In genomic region chr5:2534970-2535369, GRCh38 we compare ENCODE assay signal across 9 cellular contexts.
"Had no signal": no experiment of that assay in that cellular context is flagged by ENCODE, and none has a peak within 500 bp of the region (broad histone marks: within the 10 kb centered on the region; RNA-seq: fewer than 3 reads in every experiment).

No MANE protein-coding gene starts in this region.

- DNase-seq: H9, HCEC 1CT, IMR-90, KG1 had no signal

- ATAC-seq: GM23338, K562 had no signal

- FAIRE-seq: H1, H54, HTR-8/SVneo, K562 had no signal

- H3K4me3 ChIP-seq: GM23338, K562 had no signal

- H3K4me2 ChIP-seq: GM23338 had no signal
